20 cellular contexts compared by ENCODE assay signal in the genomic region with DNA sequence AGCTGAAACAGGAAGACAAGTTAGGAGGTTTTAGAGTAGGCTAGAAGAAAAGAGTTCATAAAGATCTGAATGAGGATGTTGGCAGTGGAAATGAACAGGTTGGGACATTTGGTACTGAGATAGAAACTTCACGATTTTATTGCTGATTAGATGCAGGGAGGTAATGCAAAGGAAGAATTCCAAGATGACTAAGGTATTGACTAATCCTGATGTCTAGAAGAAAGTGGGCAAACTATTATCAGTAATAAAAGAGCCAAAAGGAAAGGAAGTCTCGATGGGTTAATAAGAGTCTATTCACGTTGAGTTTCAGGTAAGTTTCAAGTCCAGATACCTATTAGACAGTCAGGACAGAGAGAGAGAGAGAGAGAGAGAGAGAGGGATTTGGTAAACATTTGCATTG.
A peak's percentile ranks its signal among the peaks of the same experiment; 100 is the strongest.
DNase-seq lines count a peak whose midpoint lies in the region; ATAC-seq and TF ChIP-seq lines count a peak whose summit lies in the region.
"Had no signal": no experiment of that assay in that cellular context is flagged by ENCODE, and none has a peak within 500 bp of the region (broad histone marks: within the 10 kb centered on the region; RNA-seq: fewer than 3 reads in every experiment).

No MANE protein-coding gene starts in this region.

- H4K20me1 ChIP-seq in Karpas-422 (ENCODE audit: insufficient read depth, low read depth, low read length) = no peaks in the 10 kb centered on the region
- H4K20me1 ChIP-seq: BLaER1 had no signal

- peak overlapping the region; percentile 14 for H3K4me2 ChIP-seq in Karpas-422 (ENCODE audit: low read depth, low read length, poor library complexity, severe bottlenecking)
- H3K4me2 ChIP-seq: BLaER1 had no signal

- H3K9me2 ChIP-seq in Karpas-422 (replicated peaks; ENCODE audit: insufficient read depth, low read length) = no peaks in the 10 kb centered on the region

- no peaks in the 10 kb centered on the region for H3K79me2 ChIP-seq in Karpas-422 (ENCODE audit: low read length)

- peaks cover 18% of the 10 kb centered on the region for H3K4me1 ChIP-seq in Karpas-422 (ENCODE audit: low read length)
- H3K4me1 ChIP-seq in foreskin keratinocyte = no peaks in the 10 kb centered on the region
- H3K4me1 ChIP-seq: BE2C, BLaER1 had no signal

- H3K36me3 ChIP-seq in Karpas-422 (ENCODE audit: insufficient read depth, low read length) = no peaks in the 10 kb centered on the region
- H3K36me3 ChIP-seq: BE2C, BLaER1 had no signal

- no peaks in the 10 kb centered on the region for H3K9me3 ChIP-seq in Karpas-422 (ENCODE audit: low read length)
- H3K9me3 ChIP-seq: BE2C, BLaER1 had no signal

- DNase-seq in Karpas-422 = no peak
- DNase-seq in foreskin keratinocyte = peak; percentile 20 to 72
- DNase-seq in activated CD4-positive, CD25-positive, alpha-beta regulatory T cell treated with anti-CD3 and anti-CD28 coated beads, Interleukin-2, amount 50 U/mL, for 72 hours = no peak
- DNase-seq in sciatic nerve (ENCODE audit: low spot score) = no peak
- DNase-seq: 8988T; ACHN; BE2C; C1 segment of cervical spinal cord; CD4-positive, alpha-beta memory T cell; CD4-positive, CD25-positive, alpha-beta regulatory T cell; CD8-positive, alpha-beta memory T cell; COR-L47; DMS 273 treated with DMSO at 0.1 percent for 48 hours; DMS153; DMS79; DND-41; EL; GF-D8 had no signal

- intact Hi-C loops in sciatic nerve (cut with DNase I) = no loop called here

- TF ChIP-seq CTCF in foreskin keratinocyte (conservative IDR thresholded peaks at IDR 0.05) = no peak

- ATAC-seq in foreskin keratinocyte (no peak), GM18498 (IDR thresholded peaks at IDR 0.05; ENCODE audit: unreplicated experiment) (no peak), sciatic nerve (no peak)

- no peaks in the 10 kb centered on the region for H3K27me3 ChIP-seq in Karpas-422 (ENCODE audit: low read length)
- H3K27me3 ChIP-seq in foreskin keratinocyte = no peaks in the 10 kb centered on the region
- H3K27me3 ChIP-seq: BE2C, BLaER1 had no signal

- H3K9ac ChIP-seq in Karpas-422 (ENCODE audit: low read length) = no peak overlapping the region
- H3K9ac ChIP-seq: BLaER1 had no signal

- H2AFZ ChIP-seq in Karpas-422 (ENCODE audit: low read length) = no peak overlapping the region

- no peak overlapping the region for H3K4me3 ChIP-seq in Karpas-422 (ENCODE audit: low read length)
- H3K4me3 ChIP-seq: BLaER1 had no signal

- H3K27ac ChIP-seq in Karpas-422 (ENCODE audit: low read length) = no peak overlapping the region
- no peak overlapping the region for H3K27ac ChIP-seq in foreskin keratinocyte
- H3K27ac ChIP-seq: BLaER1 had no signal

Comparison
In these comparisons a context has a peak if more than half of its experiments do, and no peak if none do; other contexts are left out.
1. DNase-seq: peak in foreskin keratinocyte (2 of 2); none in Karpas-422 (single experiment), activated CD4-positive, CD25-positive, alpha-beta regulatory T cell treated with anti-CD3 and anti-CD28 coated beads, Interleukin-2, amount 50 U/mL, for 72 hours (single experiment) and sciatic nerve (single experiment).